In the genomic region with DNA sequence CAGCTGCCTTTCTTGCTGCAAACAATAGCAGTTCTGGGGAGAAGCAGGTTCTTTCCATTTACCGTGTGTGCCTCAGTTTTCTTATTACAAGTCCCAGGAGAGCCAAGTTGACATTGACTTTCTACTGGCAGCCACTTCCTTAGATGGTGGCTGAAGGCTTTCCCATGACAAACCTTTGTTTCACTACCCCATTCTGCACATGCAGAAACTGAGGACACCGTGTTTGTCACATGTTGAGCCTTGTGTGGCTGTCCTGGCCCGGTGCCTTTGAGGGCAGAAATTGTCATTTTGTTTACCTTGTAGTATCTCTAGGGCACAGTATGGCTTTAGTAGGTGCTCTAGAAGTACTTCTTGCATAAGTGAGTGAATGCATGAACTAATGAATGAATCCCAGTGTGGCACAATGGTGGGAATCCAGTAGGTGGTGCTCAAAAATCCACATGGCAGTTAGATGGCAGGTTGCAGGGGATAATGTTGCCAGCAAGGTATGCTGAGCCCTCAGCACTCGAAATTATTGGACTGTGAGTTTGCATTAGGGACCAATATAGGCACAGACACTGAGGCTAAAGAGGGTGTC, we compare ENCODE assay signal across 30 cellular contexts.
DNase-seq lines count a peak whose midpoint lies in the region; ATAC-seq and TF ChIP-seq lines count a peak whose summit lies in the region.
"Had no signal": no experiment of that assay in that cellular context is flagged by ENCODE, and none has a peak within 500 bp of the region (broad histone marks: within the 10 kb centered on the region; RNA-seq: fewer than 3 reads in every experiment).

No MANE protein-coding gene starts in this region.

- H3K9me3 Mint-ChIP-seq in GM23338 (peaks cover 13% of the 10 kb centered on the region), endodermal cell (peaks cover 8% of the 10 kb centered on the region)
- H3K9me3 Mint-ChIP-seq: activated T-cell treated with anti-CD3 and anti-CD28 coated beads, Interleukin-2, amount 50 U/mL, for 24 hours had no signal

- H3K36me3 Mint-ChIP-seq in GM23338 (ENCODE audit: low read depth) (peaks cover 10% of the 10 kb centered on the region), endodermal cell (ENCODE audit: low read depth) (no peaks in the 10 kb centered on the region)

- WGBS in endodermal cell (ENCODE audit: insufficient coverage in 1 of 2, insufficient read length in 1 of 2), 2 experiments: 88 to 100% methylated on average over 2 to 4 of the region's 4 CpGs

- no peaks in the 10 kb centered on the region for H3F3A ChIP-seq in GM23338 (replicated peaks; ENCODE audit: low read depth)

- TF ChIP-seq CTCF in GM23338 (conservative IDR thresholded peaks at IDR 0.05; ENCODE audit: low read depth in 2 of 2) (no peak), endodermal cell (conservative IDR thresholded peaks at IDR 0.05) (no peak)

- H3K36me3 ChIP-seq in GM23338 (ENCODE audit: insufficient read depth): no peaks in the 10 kb centered on the region
- H3K36me3 ChIP-seq in endodermal cell (ENCODE audit: control insufficient read depth, insufficient read depth, low read length): no peaks in the 10 kb centered on the region
- H3K36me3 ChIP-seq: esophagus squamous epithelium had no signal

- no peak for DNase-seq in GM23338 (ENCODE audit: low spot score)
- peak; percentile 57 for DNase-seq in NCI-H2029 (lab: John Stamatoyannopoulos, UW)
- peak; percentile 13 for DNase-seq in endodermal cell
- no peak for DNase-seq in NCI-H748 (lab: John Stamatoyannopoulos, UW; ENCODE audit: unreplicated experiment)
- no peak for DNase-seq in T-helper 1 cell
- no peak for DNase-seq in NCI-H526 treated with DMSO at 0.1 percent for 48 hours (lab: John Stamatoyannopoulos, UW)
- DNase-seq: activated CD4-positive, alpha-beta T cell treated with anti-CD3 and anti-CD28 coated beads, Interleukin-2, amount 10 ng/mL, durations not matched to agents 7 days and 5 days; activated T-cell treated with anti-CD3 and anti-CD28 coated beads, Interleukin-2, amount 50 U/mL, for 24 hours; C1 segment of cervical spinal cord; Caco-2; dermis blood vessel endothelial cell; DND-41; esophagus squamous epithelium; foreskin melanocyte; left cardiac atrium; NCI-H1105 treated with DMSO at 0.1 percent for 48 hours; NCI-H2081 treated with DMSO at 0.1 percent for 48 hours; NCI-H345; PC-9; right cardiac atrium; SHP77; stimulated activated CD4-positive, alpha-beta T cell treated with anti-CD3 and anti-CD28 coated beads, Interleukin-2, amount 100 ng/mL, for 48 hours; T-helper 9 cell; trophoblast cell had no signal

- no peaks in the 10 kb centered on the region for H3K4me1 ChIP-seq in GM23338 (ENCODE audit: insufficient read depth)
- no peaks in the 10 kb centered on the region for H3K4me1 ChIP-seq in endodermal cell (ENCODE audit: control insufficient read depth, insufficient read depth, low read length)
- H3K4me1 ChIP-seq: Caco-2, esophagus squamous epithelium, parathyroid adenoma had no signal

- H3K27me3 Mint-ChIP-seq in GM23338 (ENCODE audit: insufficient read depth, low read depth, poor library complexity): peaks cover 12% of the 10 kb centered on the region
- peaks cover 3% of the 10 kb centered on the region for H3K27me3 Mint-ChIP-seq in endodermal cell (ENCODE audit: insufficient read depth)

- H3K9me3 ChIP-seq in endodermal cell (ENCODE audit: control insufficient read depth, low read length): peaks cover 6% of the 10 kb centered on the region
- H3K9me3 ChIP-seq: Caco-2, esophagus squamous epithelium had no signal

- H4K20me1 ChIP-seq in GM23338 (replicated peaks; ENCODE audit: insufficient read depth): no peaks in the 10 kb centered on the region

- H3K4me2 ChIP-seq in GM23338: no peak overlapping the region
- H3K4me2 ChIP-seq: hepatocyte, PC-9 had no signal

- H3K9me2 ChIP-seq in GM23338 (ENCODE audit: insufficient read depth): no peaks in the 10 kb centered on the region

- H3K27me3 ChIP-seq in GM23338 (ENCODE audit: insufficient read depth) (no peaks in the 10 kb centered on the region), endodermal cell (ENCODE audit: control insufficient read depth, insufficient read depth, low read length, poor library complexity, severe bottlenecking) (peaks cover 5% of the 10 kb centered on the region)
- H3K27me3 ChIP-seq: esophagus squamous epithelium, hepatocyte had no signal

- H3K4me3 ChIP-seq in GM23338: no peak overlapping the region
- H3K4me3 ChIP-seq in endodermal cell (ENCODE audit: low read length): no peak overlapping the region
- H3K4me3 ChIP-seq: esophagus squamous epithelium, hepatocyte, PC-9 had no signal

- H3K9ac ChIP-seq in endodermal cell (ENCODE audit: extremely low read depth, low read length, poor library complexity, severe bottlenecking): no peak overlapping the region
- H3K9ac ChIP-seq: parathyroid adenoma had no signal

- peak; percentile 47 for ATAC-seq in GM18861 (IDR thresholded peaks at IDR 0.05; ENCODE audit: unreplicated experiment)
- no peak for ATAC-seq in GM23338
- ATAC-seq: HCT116, left cardiac atrium, right cardiac atrium had no signal

- H2AFZ ChIP-seq in GM23338: 0 out of 2 replicates have a peak overlapping the region, but pooled peaks have one; percentile 7
- H2AFZ ChIP-seq: hepatocyte, parathyroid adenoma, PC-9 had no signal

- H3K4me3 Mint-ChIP-seq in GM23338: no peak overlapping the region
- no peak overlapping the region for H3K4me3 Mint-ChIP-seq in endodermal cell
- H3K4me3 Mint-ChIP-seq: activated CD4-positive, alpha-beta T cell treated with anti-CD3 and anti-CD28 coated beads, Interleukin-2, amount 10 ng/mL, durations not matched to agents 7 days and 5 days; activated T-cell treated with anti-CD3 and anti-CD28 coated beads, Interleukin-2, amount 50 U/mL, for 24 hours; neural crest cell had no signal

- H3K27ac Mint-ChIP-seq in GM23338 (no peak overlapping the region), endodermal cell (no peak overlapping the region)
- H3K27ac Mint-ChIP-seq: activated CD4-positive, alpha-beta T cell treated with anti-CD3 and anti-CD28 coated beads, Interleukin-2, amount 10 ng/mL, durations not matched to agents 7 days and 5 days; activated T-cell treated with anti-CD3 and anti-CD28 coated beads, Interleukin-2, amount 50 U/mL, for 24 hours had no signal

- H3K79me2 ChIP-seq in GM23338 (replicated peaks; ENCODE audit: insufficient read depth): no peaks in the 10 kb centered on the region
- H3K79me2 ChIP-seq: hepatocyte, parathyroid adenoma had no signal

- H3K27ac ChIP-seq in GM23338 (ENCODE audit: low read depth): no peak overlapping the region
- H3K27ac ChIP-seq in endodermal cell (ENCODE audit: low read depth, low read length): no peak overlapping the region
- H3K27ac ChIP-seq: esophagus squamous epithelium, hepatocyte, parathyroid adenoma, PC-9, VCaP had no signal

- peaks cover 11% of the 10 kb centered on the region; the same call in 2 of the 3 replicates for H3K4me1 Mint-ChIP-seq in GM23338
- H3K4me1 Mint-ChIP-seq in endodermal cell: no peaks in the 10 kb centered on the region
- H3K4me1 Mint-ChIP-seq: activated CD4-positive, alpha-beta T cell treated with anti-CD3 and anti-CD28 coated beads, Interleukin-2, amount 10 ng/mL, durations not matched to agents 7 days and 5 days had no signal

TF ChIP-seq in GM23338, 12 proteins besides CTCF, POLR2A, EP300 and RAD21:
- TF ChIP-seq, protein P1, sequence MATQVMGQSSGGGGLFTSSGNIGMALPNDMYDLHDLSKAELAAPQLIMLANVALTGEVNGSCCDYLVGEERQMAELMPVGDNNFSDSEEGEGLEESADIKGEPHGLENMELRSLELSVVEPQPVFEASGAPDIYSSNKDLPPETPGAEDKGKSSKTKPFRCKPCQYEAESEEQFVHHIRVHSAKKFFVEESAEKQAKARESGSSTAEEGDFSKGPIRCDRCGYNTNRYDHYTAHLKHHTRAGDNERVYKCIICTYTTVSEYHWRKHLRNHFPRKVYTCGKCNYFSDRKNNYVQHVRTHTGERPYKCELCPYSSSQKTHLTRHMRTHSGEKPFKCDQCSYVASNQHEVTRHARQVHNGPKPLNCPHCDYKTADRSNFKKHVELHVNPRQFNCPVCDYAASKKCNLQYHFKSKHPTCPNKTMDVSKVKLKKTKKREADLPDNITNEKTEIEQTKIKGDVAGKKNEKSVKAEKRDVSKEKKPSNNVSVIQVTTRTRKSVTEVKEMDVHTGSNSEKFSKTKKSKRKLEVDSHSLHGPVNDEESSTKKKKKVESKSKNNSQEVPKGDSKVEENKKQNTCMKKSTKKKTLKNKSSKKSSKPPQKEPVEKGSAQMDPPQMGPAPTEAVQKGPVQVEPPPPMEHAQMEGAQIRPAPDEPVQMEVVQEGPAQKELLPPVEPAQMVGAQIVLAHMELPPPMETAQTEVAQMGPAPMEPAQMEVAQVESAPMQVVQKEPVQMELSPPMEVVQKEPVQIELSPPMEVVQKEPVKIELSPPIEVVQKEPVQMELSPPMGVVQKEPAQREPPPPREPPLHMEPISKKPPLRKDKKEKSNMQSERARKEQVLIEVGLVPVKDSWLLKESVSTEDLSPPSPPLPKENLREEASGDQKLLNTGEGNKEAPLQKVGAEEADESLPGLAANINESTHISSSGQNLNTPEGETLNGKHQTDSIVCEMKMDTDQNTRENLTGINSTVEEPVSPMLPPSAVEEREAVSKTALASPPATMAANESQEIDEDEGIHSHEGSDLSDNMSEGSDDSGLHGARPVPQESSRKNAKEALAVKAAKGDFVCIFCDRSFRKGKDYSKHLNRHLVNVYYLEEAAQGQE (IDR thresholded peaks at IDR 0.05; ENCODE audit: unreplicated experiment): no peak
- TF ChIP-seq EZH2phosphoT487 (IDR thresholded peaks at IDR 0.05; ENCODE audit: unreplicated experiment): no peak

Comparison
In these comparisons a context has a peak if more than half of its experiments do, and no peak if none do; other contexts are left out.
1. DNase-seq: peak in NCI-H2029 (single experiment) and endodermal cell (single experiment); none in GM23338 (single experiment), NCI-H748 (single experiment), T-helper 1 cell (0 of 5) and NCI-H526 treated with DMSO at 0.1 percent for 48 hours (single experiment).